In genomic region chr2:68722712-68723111, GRCh38 we compare ENCODE assay signal across 1 cellular context.
TF ChIP-seq lines count a peak whose summit lies in the region.

No MANE protein-coding gene starts in this region.

TF ChIP-seq in GM12878, 131 proteins besides CTCF, POLR2A, EP300 and RAD21:
- no peak for TF ChIP-seq REST (IDR thresholded peaks at IDR 0.05; ENCODE audit: low read depth, low read length)
TF ChIP-seq in GM12878: peak in this region for 0.
